ENCODE assay signal across 33 cellular contexts in genomic region chr4:649293-649625, GRCh38. TPM values are rescaled to one million over a fixed set of nuclear protein-coding genes. Genes with fewer than 3 reads are reported as not detected.
"Had no signal": no experiment of that assay in that cellular context is flagged by ENCODE, and none has a peak within 500 bp of the region (broad histone marks: within the 10 kb centered on the region; RNA-seq: fewer than 3 reads in every experiment).

No MANE protein-coding gene starts in this region.

- DNase-seq: activated CD4-positive, alpha-beta memory T cell treated with anti-CD3 and anti-CD28 coated beads, Interleukin-2, amount 10 ng/mL, durations not matched to agents 7 days and 5 days; activated CD4-positive, alpha-beta T cell treated with anti-CD3 and anti-CD28 coated beads for 1 hour; activated CD4-positive, alpha-beta T cell treated with anti-CD3 and anti-CD28 coated beads for 48 hours; activated CD4-positive, CD25-positive, alpha-beta regulatory T cell; activated CD8-positive, alpha-beta memory T cell treated with anti-CD3 and anti-CD28 coated beads for 24 hours; activated CD8-positive, alpha-beta memory T cell treated with anti-CD3 and anti-CD28 coated beads, Interleukin-2, amount 10 ng/mL, durations not matched to agents 7 days and 5 days; activated CD8-positive, alpha-beta memory T cell treated with anti-CD3 and anti-CD28 coated beads, Interleukin-2, amount 50 U/mL, for 48 hours; activated effector memory CD4-positive, alpha-beta T cell treated with Interleukin-2 at 50 U/mL for 16 hours; activated naive CD8-positive, alpha-beta T cell treated with anti-CD3 and anti-CD28 coated beads, Interleukin-2, amount 10 ng/mL, durations not matched to agents 7 days and 5 days; activated T-cell treated with anti-CD3 and anti-CD28 coated beads, Interleukin-2, amount 50 U/mL, for 48 hours; amygdala; body of pancreas; MM.1S; MV-4-11; NCI-H1092; NCI-H1436 treated with DMSO at 0.1 percent for 48 hours; NCI-H1694 treated with DMSO at 0.1 percent for 48 hours; NCI-H2029; NCI-H345; Peyer's patch; RPMI8226; SIG-M5; SW 1271; T-helper 1 cell; T-helper 2 cell; T-helper 9 cell had no signal

- H3K27ac ChIP-seq: body of pancreas, breast epithelium, KMS-11, Peyer's patch, VCaP had no signal

- FAIRE-seq: astrocyte had no signal

- H3K4me1 ChIP-seq: body of pancreas, breast epithelium, Peyer's patch had no signal

- H3K4me2 ChIP-seq: KMS-11 had no signal

- H3K36me3 ChIP-seq: breast epithelium, Peyer's patch had no signal

- H3K9me3 ChIP-seq: body of pancreas, breast epithelium, Peyer's patch had no signal

- H3K4me3 ChIP-seq: body of pancreas, breast epithelium, Peyer's patch had no signal

- H3K9ac ChIP-seq: KMS-11 had no signal

- ATAC-seq: activated CD8-positive, alpha-beta memory T cell treated with anti-CD3 and anti-CD28 coated beads, Interleukin-2, amount 10 ng/mL, durations not matched to agents 7 days and 5 days; body of pancreas; SK-N-SH treated with all-trans-retinoic acid at 6 μM for 48 hours had no signal

RNA-seq across cellular contexts. Expression of gene PDE6B, which starts 23.9 kb away (rescaled TPM):
- total RNA-seq: NCI-H460, SK-MEL-5 had no signal

RNA-seq across cellular contexts. Expression of gene SLC49A3, which starts 39.7 kb away (rescaled TPM):
- total RNA-seq: NCI-H460, SK-MEL-5 had no signal
